ENCODE assay signal across 18 cellular contexts in the genomic region with DNA sequence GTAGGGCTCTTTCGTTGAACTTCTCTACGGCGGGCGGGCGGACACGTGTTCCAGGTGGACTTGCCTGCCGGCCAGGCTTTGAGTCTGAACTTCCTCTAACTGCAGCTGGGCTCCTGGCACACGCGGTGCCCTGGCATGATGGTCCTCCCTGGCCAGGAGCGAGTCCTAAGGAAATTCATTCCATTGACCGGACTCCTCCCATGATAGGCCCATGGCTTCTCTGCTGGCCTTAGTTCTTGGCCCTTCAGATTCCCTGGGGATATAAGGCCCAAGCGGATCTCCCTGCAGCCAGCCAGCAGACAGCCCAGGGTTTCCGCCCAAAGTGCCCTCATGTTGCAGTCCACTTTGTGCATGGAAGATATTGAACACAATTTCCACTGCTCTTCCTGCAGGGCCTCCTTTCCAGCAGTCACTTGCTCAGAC. TPM values are rescaled to one million over a fixed set of nuclear protein-coding genes. Genes with fewer than 3 reads are reported as not detected.
A peak's percentile ranks its signal among the peaks of the same experiment; 100 is the strongest.
DNase-seq lines count a peak whose midpoint lies in the region; ATAC-seq and TF ChIP-seq lines count a peak whose summit lies in the region.
"Had no signal": no experiment of that assay in that cellular context is flagged by ENCODE, and none has a peak within 500 bp of the region (broad histone marks: within the 10 kb centered on the region; RNA-seq: fewer than 3 reads in every experiment).

No MANE protein-coding gene starts in this region.

- ATAC-seq in Right ventricle myocardium superior (ENCODE audit: poor library complexity) (peak; percentile 17), activated B cell treated with CpG ODN at 0.5 μM for 24 hours (ENCODE audit: low read depth) (no peak), left lobe of liver (no peak), GM19035 (IDR thresholded peaks at IDR 0.05; ENCODE audit: unreplicated experiment) (no peak)
- ATAC-seq: CD8-positive, alpha-beta T cell had no signal

- no peaks in the 10 kb centered on the region for H3K27me3 ChIP-seq in right atrium auricular region
- no peaks in the 10 kb centered on the region for H3K27me3 ChIP-seq in spleen (replicated peaks in 1 of 7)
- H3K27me3 ChIP-seq: BLaER1 had no signal

- H3K36me3 ChIP-seq in right atrium auricular region (peaks cover 28% of the 10 kb centered on the region), spleen (peaks cover 0 to 99% (median 41%) of the 10 kb centered on the region in 6 donors)

- H3K27ac Mint-ChIP-seq in activated B cell treated with CpG ODN at 0.5 μM for 24 hours: peak overlapping the region; percentile 46
- peak overlapping the region; percentile 80 for H3K27ac Mint-ChIP-seq in type B pancreatic cell
- H3K27ac Mint-ChIP-seq: CD8-positive, alpha-beta T cell had no signal

- 77 to 93% (median 81%) methylated on average over 13 of the region's 13 CpGs for WGBS in spleen, 5 donors

- peaks cover 50% of the 10 kb centered on the region for H3K4me1 Mint-ChIP-seq in activated B cell treated with CpG ODN at 0.5 μM for 24 hours
- peaks cover 11% of the 10 kb centered on the region for H3K4me1 Mint-ChIP-seq in type B pancreatic cell (ENCODE audit: unreplicated experiment)

- H3K4me3 Mint-ChIP-seq in activated B cell treated with CpG ODN at 0.5 μM for 24 hours (no peak overlapping the region), type B pancreatic cell (no peak overlapping the region)
- H3K4me3 Mint-ChIP-seq: CD8-positive, alpha-beta T cell had no signal

- DNase-seq in Right ventricle myocardium superior: no peak
- no peak for DNase-seq in right atrium auricular region (ENCODE audit: low spot score)
- DNase-seq in activated B cell treated with CpG ODN at 0.5 μM for 24 hours: no peak
- DNase-seq in left lobe of liver (ENCODE audit: low spot score): peak; percentile 35
- no peak for DNase-seq in type B pancreatic cell (ENCODE audit: extremely low spot score, unreplicated experiment)
- DNase-seq in DMS53 treated with DMSO at 0.1 percent for 48 hours (lab: John Stamatoyannopoulos, UW; ENCODE audit: unreplicated experiment): no peak
- no peak for DNase-seq in spleen
- DNase-seq: CD8-positive, alpha-beta T cell; DMS79 treated with DMSO at 0.1 percent for 48 hours; GOT3; IMR-90; Kasumi-1; MM.1S; NCI-H1092 treated with DMSO at 0.1 percent for 48 hours; NCI-H226; NCI-H526 treated with DMSO at 0.1 percent for 48 hours had no signal

- H3K27me3 Mint-ChIP-seq in activated B cell treated with CpG ODN at 0.5 μM for 24 hours (no peaks in the 10 kb centered on the region), type B pancreatic cell (no peaks in the 10 kb centered on the region)

- intact Hi-C loops in Right ventricle myocardium superior (cut with DNase I) (no loop called here), activated B cell treated with CpG ODN at 0.5 μM for 24 hours (cut with micrococcal nuclease) (no loop called here), spleen (cut with DNase I; ENCODE audit: low total_unique reads) (no loop called here)

- H3K9me3 Mint-ChIP-seq in activated B cell treated with CpG ODN at 0.5 μM for 24 hours (peaks cover 2% of the 10 kb centered on the region), type B pancreatic cell (peaks cover 8% of the 10 kb centered on the region)

- POLR2A ChIA-PET in activated B cell treated with CpG ODN at 0.5 μM for 24 hours (lab: Charles Lee): interaction anchor here (1.1 to 4.7 kb wide), 3 partner anchors 9 to 94 kb away, joined by 4 to 56 read pairs (median 38); no protein-coding TSS in a partner anchor

- TF ChIP-seq CTCF in right atrium auricular region (IDR thresholded peaks at IDR 0.05) (no peak), activated B cell treated with CpG ODN at 0.5 μM for 24 hours (IDR thresholded peaks at IDR 0.05) (no peak), type B pancreatic cell (conservative IDR thresholded peaks at IDR 0.05) (no peak), spleen (IDR thresholded peaks at IDR 0.05 in 8 of 11, conservative IDR thresholded peaks at IDR 0.05 in 3 of 11) (no peak)

- H3K36me3 Mint-ChIP-seq in activated B cell treated with CpG ODN at 0.5 μM for 24 hours (ENCODE audit: low read depth): peaks cover 80% of the 10 kb centered on the region
- peaks cover 49% of the 10 kb centered on the region for H3K36me3 Mint-ChIP-seq in type B pancreatic cell

- CTCF ChIA-PET in activated B cell treated with CpG ODN at 0.5 μM for 24 hours (lab: Charles Lee): no interaction called here

- H3K27ac ChIP-seq in right atrium auricular region (no peak overlapping the region), spleen (peak overlapping the region in 1 of 8 donors; percentile 1)

- no peak for TF ChIP-seq POLR2A in spleen (IDR thresholded peaks at IDR 0.05)

- H3K4me1 ChIP-seq in right atrium auricular region: no peaks in the 10 kb centered on the region
- H3K4me1 ChIP-seq in spleen: peaks cover 0 to 31% (median 16%) of the 10 kb centered on the region in 6 donors

- peaks cover 0 to 15% of the 10 kb centered on the region in 2 donors for H3K9me3 ChIP-seq in right atrium auricular region
- peaks cover 0 to 21% (median 17%) of the 10 kb centered on the region in 8 donors for H3K9me3 ChIP-seq in spleen

- no peak overlapping the region for H3K4me3 ChIP-seq in right atrium auricular region
- H3K4me3 ChIP-seq in spleen: no peak overlapping the region
- H3K4me3 ChIP-seq: BLaER1 had no signal

RNA-seq across cellular contexts. Expression of a gene that starts 39.4 kb away (rescaled TPM):
- total RNA-seq in Right ventricle myocardium superior: 36.0 TPM
- 10 to 100 TPM; 15.0 to 27.0 TPM for total RNA-seq in right atrium auricular region
- total RNA-seq in activated B cell treated with CpG ODN at 0.5 μM for 24 hours: 17.3 and 18.5 TPM in 2 replicates
- 10.4 TPM for total RNA-seq in left lobe of liver
- 26.2 and 28.7 TPM in 2 replicates for total RNA-seq in type B pancreatic cell (ENCODE audit: low replicate concordance)
- total RNA-seq in spleen: 10 to 100 TPM; 10.9 to 20.9 (median 17.5) TPM
- polyA plus RNA-seq in spleen: 10 to 100 TPM; 12.2 to 15.0 (median 13.3) TPM
